Comparison of ENCODE assay signal across 8 cellular contexts in genomic region chr1:58815069-58815679, GRCh38. TPM values are rescaled to one million over a fixed set of nuclear protein-coding genes. Genes with fewer than 3 reads are reported as not detected.
A peak's percentile ranks its signal among the peaks of the same experiment; 100 is the strongest.
DNase-seq lines count a peak whose midpoint lies in the region; ATAC-seq, FAIRE-seq and TF ChIP-seq lines count a peak whose summit lies in the region.

No MANE protein-coding gene starts in this region.

- no peaks in the 10 kb centered on the region for H3K27me3 Mint-ChIP-seq in stimulated activated naive CD8-positive, alpha-beta T cell treated with anti-CD3 and anti-CD28 coated beads, Interleukin-15, amount 100 ng/mL, for 72 hours

- H3K27me3 ChIP-seq in muscle layer of duodenum (ENCODE audit: low read depth, low read length), result no peaks in the 10 kb centered on the region

- H3K9me3 Mint-ChIP-seq in stimulated activated naive CD8-positive, alpha-beta T cell treated with anti-CD3 and anti-CD28 coated beads, Interleukin-15, amount 100 ng/mL, for 72 hours, result no peaks in the 10 kb centered on the region

- DNase-seq in GM12892 (ENCODE audit: insufficient read length) (peak; percentile 66), NB4 (ENCODE audit: low read depth) (peak; percentile 92), activated T-cell treated with anti-CD3 and anti-CD28 coated beads for 48 hours (ENCODE audit: low read depth) (peak; percentile 51), NCI-H1694 (lab: John Stamatoyannopoulos, UW) (no peak)
- DNase-seq in stimulated activated naive CD8-positive, alpha-beta T cell treated with anti-CD3 and anti-CD28 coated beads, Interleukin-15, amount 100 ng/mL, for 72 hours, result peak; percentile 63 to 71

- peak overlapping the region; percentile 87 to 90 for H3K4me3 Mint-ChIP-seq in stimulated activated naive CD8-positive, alpha-beta T cell treated with anti-CD3 and anti-CD28 coated beads, Interleukin-15, amount 100 ng/mL, for 72 hours

- FAIRE-seq in GM12892 (lab: Jason Lieb, UNC), result peak; percentile 86

- ATAC-seq in HG02571 (IDR thresholded peaks at IDR 0.05; ENCODE audit: unreplicated experiment) (peak; percentile 51), esophagus mucosa (peak; percentile 81)
- ATAC-seq in stimulated activated naive CD8-positive, alpha-beta T cell treated with anti-CD3 and anti-CD28 coated beads, Interleukin-15, amount 100 ng/mL, for 72 hours, result peak; percentile 59

- no peaks in the 10 kb centered on the region for H3K9me3 ChIP-seq in muscle layer of duodenum (ENCODE audit: control insufficient read depth in 1 of 2, low read length in 2 of 2)

- H3K27ac ChIP-seq in muscle layer of duodenum (ENCODE audit: low read length), result peak overlapping the region; percentile 92

- no peaks in the 10 kb centered on the region for H3K36me3 ChIP-seq in muscle layer of duodenum (ENCODE audit: control insufficient read depth in 1 of 2, insufficient read depth in 2 of 2, low read length in 2 of 2)

- TF ChIP-seq CTCF in NB4 (IDR thresholded peaks at IDR 0.05; ENCODE audit: low read depth, low read length), result no peak

- H3K4me1 ChIP-seq in muscle layer of duodenum (ENCODE audit: control insufficient read depth in 1 of 2, insufficient read depth in 2 of 2, low read length in 2 of 2), result peaks cover 0 to 4% of the 10 kb centered on the region in 2 donors

- H3K4me3 ChIP-seq in NB4 (ENCODE audit: low read depth, low read length) (peak overlapping the region; percentile 69), muscle layer of duodenum (ENCODE audit: low read depth in 1 of 2, low read length in 2 of 2) (peak overlapping the region; percentile 72 to 77)

- peak overlapping the region; percentile 89 for H3K27ac Mint-ChIP-seq in stimulated activated naive CD8-positive, alpha-beta T cell treated with anti-CD3 and anti-CD28 coated beads, Interleukin-15, amount 100 ng/mL, for 72 hours

- TF ChIP-seq POLR2A in GM12892 (IDR thresholded peaks at IDR 0.05; ENCODE audit: low read depth, low read length), result peak; percentile 29; the same call in 1 of the 2 replicates
- TF ChIP-seq POLR2A in NB4 (IDR thresholded peaks at IDR 0.05; ENCODE audit: extremely low read depth, insufficient read length), result no peak

- H3K4me1 Mint-ChIP-seq in stimulated activated naive CD8-positive, alpha-beta T cell treated with anti-CD3 and anti-CD28 coated beads, Interleukin-15, amount 100 ng/mL, for 72 hours, result peaks cover 50% of the 10 kb centered on the region

RNA-seq across cellular contexts. Expression of gene JUN, which starts 31.3 kb away (rescaled TPM):
- polyA plus RNA-seq in GM12892 (2012; ENCODE audit: missing spikeins), result 5.2 TPM
- 41.7 TPM for total RNA-seq in esophagus mucosa
